ENCODE assay signal across 1 cellular context in the genomic region with DNA sequence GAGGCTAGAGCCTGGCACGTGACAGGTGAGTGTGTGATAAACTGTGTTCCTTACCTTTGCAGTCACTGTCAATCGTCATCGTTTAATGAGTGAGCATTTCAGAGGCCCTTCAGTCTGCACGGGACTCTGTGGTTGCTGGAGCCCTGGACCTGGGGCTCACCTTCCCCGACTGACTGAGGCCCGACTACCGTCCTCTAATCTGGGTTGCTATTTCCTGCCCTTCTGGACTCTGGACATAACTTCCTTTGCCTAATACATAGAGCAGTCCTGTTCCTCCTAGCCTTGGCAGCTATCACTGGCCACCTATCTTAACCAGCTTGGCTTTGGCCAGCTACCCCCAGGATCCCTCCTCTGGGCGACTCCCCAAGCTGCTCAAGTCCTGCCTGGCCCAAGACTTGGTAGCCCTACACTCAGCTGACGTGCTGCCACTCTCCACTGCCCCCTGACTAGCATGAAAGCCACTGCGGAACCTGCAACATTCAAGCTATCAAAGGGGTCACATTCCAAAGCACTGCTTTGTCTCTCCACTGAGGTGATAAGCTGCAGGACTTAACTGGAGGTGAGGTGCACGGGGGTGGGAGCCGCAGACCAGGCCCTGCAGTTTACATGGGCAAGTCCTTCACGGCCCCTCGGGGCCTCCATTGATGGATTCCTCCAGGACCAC.
A peak's percentile ranks its signal among the peaks of the same experiment; 100 is the strongest.
TF ChIP-seq lines count a peak whose summit lies in the region.

No MANE protein-coding gene starts in this region.

TF ChIP-seq in liver, 16 proteins besides CTCF, POLR2A, EP300 and RAD21 (continued from another document):
- TF ChIP-seq, protein P1, sequence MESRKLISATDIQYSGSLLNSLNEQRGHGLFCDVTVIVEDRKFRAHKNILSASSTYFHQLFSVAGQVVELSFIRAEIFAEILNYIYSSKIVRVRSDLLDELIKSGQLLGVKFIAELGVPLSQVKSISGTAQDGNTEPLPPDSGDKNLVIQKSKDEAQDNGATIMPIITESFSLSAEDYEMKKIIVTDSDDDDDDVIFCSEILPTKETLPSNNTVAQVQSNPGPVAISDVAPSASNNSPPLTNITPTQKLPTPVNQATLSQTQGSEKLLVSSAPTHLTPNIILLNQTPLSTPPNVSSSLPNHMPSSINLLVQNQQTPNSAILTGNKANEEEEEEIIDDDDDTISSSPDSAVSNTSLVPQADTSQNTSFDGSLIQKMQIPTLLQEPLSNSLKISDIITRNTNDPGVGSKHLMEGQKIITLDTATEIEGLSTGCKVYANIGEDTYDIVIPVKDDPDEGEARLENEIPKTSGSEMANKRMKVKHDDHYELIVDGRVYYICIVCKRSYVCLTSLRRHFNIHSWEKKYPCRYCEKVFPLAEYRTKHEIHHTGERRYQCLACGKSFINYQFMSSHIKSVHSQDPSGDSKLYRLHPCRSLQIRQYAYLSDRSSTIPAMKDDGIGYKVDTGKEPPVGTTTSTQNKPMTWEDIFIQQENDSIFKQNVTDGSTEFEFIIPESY (IDR thresholded peaks at IDR 0.05) = no peak
- TF ChIP-seq YY1 (IDR thresholded peaks at IDR 0.05) (no peak), SP1 (IDR thresholded peaks at IDR 0.05) (peak; percentile 75), RXRA (IDR thresholded peaks at IDR 0.05) (peak; percentile 26 to 30)
- TF ChIP-seq, protein P2, sequence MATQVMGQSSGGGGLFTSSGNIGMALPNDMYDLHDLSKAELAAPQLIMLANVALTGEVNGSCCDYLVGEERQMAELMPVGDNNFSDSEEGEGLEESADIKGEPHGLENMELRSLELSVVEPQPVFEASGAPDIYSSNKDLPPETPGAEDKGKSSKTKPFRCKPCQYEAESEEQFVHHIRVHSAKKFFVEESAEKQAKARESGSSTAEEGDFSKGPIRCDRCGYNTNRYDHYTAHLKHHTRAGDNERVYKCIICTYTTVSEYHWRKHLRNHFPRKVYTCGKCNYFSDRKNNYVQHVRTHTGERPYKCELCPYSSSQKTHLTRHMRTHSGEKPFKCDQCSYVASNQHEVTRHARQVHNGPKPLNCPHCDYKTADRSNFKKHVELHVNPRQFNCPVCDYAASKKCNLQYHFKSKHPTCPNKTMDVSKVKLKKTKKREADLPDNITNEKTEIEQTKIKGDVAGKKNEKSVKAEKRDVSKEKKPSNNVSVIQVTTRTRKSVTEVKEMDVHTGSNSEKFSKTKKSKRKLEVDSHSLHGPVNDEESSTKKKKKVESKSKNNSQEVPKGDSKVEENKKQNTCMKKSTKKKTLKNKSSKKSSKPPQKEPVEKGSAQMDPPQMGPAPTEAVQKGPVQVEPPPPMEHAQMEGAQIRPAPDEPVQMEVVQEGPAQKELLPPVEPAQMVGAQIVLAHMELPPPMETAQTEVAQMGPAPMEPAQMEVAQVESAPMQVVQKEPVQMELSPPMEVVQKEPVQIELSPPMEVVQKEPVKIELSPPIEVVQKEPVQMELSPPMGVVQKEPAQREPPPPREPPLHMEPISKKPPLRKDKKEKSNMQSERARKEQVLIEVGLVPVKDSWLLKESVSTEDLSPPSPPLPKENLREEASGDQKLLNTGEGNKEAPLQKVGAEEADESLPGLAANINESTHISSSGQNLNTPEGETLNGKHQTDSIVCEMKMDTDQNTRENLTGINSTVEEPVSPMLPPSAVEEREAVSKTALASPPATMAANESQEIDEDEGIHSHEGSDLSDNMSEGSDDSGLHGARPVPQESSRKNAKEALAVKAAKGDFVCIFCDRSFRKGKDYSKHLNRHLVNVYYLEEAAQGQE (IDR thresholded peaks at IDR 0.05) = peak; percentile 16
